Comparison of ENCODE assay signal across 8 cellular contexts in genomic region chr12:79555006-79555925, GRCh38.
A peak's percentile ranks its signal among the peaks of the same experiment; 100 is the strongest.
DNase-seq lines count a peak whose midpoint lies in the region; ATAC-seq and TF ChIP-seq lines count a peak whose summit lies in the region.

No MANE protein-coding gene starts in this region.

- peaks cover 54% of the 10 kb centered on the region for H3K36me3 ChIP-seq in Karpas-422 (ENCODE audit: insufficient read depth, low read length)

- no peak overlapping the region for H3K27ac ChIP-seq in Karpas-422 (ENCODE audit: low read length)

- no peak overlapping the region for H3K4me3 ChIP-seq in Karpas-422 (ENCODE audit: low read length)
- H3K4me3 ChIP-seq in astrocyte of the cerebellum (ENCODE audit: low read depth, low read length) = no peak overlapping the region

- intact Hi-C loops in left colon (cut with DNase I, micrococcal nuclease) = loop anchor here in 1 of 2 donors (10.0 kb wide), 1 partner anchor 710 kb away; no protein-coding TSS in a partner anchor
- intact Hi-C loops in CD14-positive monocyte (cut with micrococcal nuclease) = no loop called here

- CTCF ChIA-PET in activated CD4-positive, alpha-beta memory T cell treated with anti-CD3 and anti-CD28 coated beads, Interleukin-2, amount 10 ng/mL, durations not matched to agents 7 days and 5 days (lab: Charles Lee) = no interaction called here
- CTCF ChIA-PET in activated naive CD4-positive, alpha-beta T cell treated with anti-CD3 and anti-CD28 coated beads, Interleukin-2, amount 10 ng/mL, durations not matched to agents 7 days and 5 days (lab: Charles Lee) = no interaction called here

- TF ChIP-seq CTCF in GM12872 (IDR thresholded peaks at IDR 0.05; ENCODE audit: insufficient read depth, low read depth, low read length) = peak; percentile 40; the same call in 2 of the 3 replicates
- TF ChIP-seq CTCF in astrocyte of the cerebellum (IDR thresholded peaks at IDR 0.05; ENCODE audit: low read depth, low read length, missing control alignments) = peak; percentile 65
- no peak for TF ChIP-seq CTCF in CD14-positive monocyte (IDR thresholded peaks at IDR 0.05)

- H3K27me3 ChIP-seq in Karpas-422 (ENCODE audit: low read length) = no peaks in the 10 kb centered on the region

- in situ Hi-C loops in astrocyte of the cerebellum (cut with HindIII; ENCODE audit: low sequenced_read_pairs) = loop anchor here (25.0 kb wide), 1 partner anchor 632 kb away; no protein-coding TSS in a partner anchor

- peak; percentile 80 for ATAC-seq in left colon

- H3K36me3 Mint-ChIP-seq in activated CD4-positive, alpha-beta memory T cell treated with anti-CD3 and anti-CD28 coated beads, Interleukin-2, amount 10 ng/mL, durations not matched to agents 7 days and 5 days (ENCODE audit: low read depth) = no peaks in the 10 kb centered on the region
- H3K36me3 Mint-ChIP-seq in CD14-positive monocyte = no peaks in the 10 kb centered on the region
- H3K36me3 Mint-ChIP-seq in activated naive CD4-positive, alpha-beta T cell treated with anti-CD3 and anti-CD28 coated beads, Interleukin-2, amount 10 ng/mL, durations not matched to agents 7 days and 5 days = no peaks in the 10 kb centered on the region

- no peaks in the 10 kb centered on the region for H3K27me3 Mint-ChIP-seq in activated CD4-positive, alpha-beta memory T cell treated with anti-CD3 and anti-CD28 coated beads, Interleukin-2, amount 10 ng/mL, durations not matched to agents 7 days and 5 days
- no peaks in the 10 kb centered on the region for H3K27me3 Mint-ChIP-seq in CD14-positive monocyte (ENCODE audit: low read depth in 3 of 3)
- no peaks in the 10 kb centered on the region for H3K27me3 Mint-ChIP-seq in activated naive CD4-positive, alpha-beta T cell treated with anti-CD3 and anti-CD28 coated beads, Interleukin-2, amount 10 ng/mL, durations not matched to agents 7 days and 5 days

- DNase-seq in Karpas-422 = peak; percentile 59
- DNase-seq in astrocyte of the cerebellum (ENCODE audit: low read depth) = peak; percentile 63
- DNase-seq in left colon = no peak
- no peak for DNase-seq in activated CD4-positive, alpha-beta memory T cell treated with anti-CD3 and anti-CD28 coated beads, Interleukin-2, amount 10 ng/mL, durations not matched to agents 7 days and 5 days
- DNase-seq in CD14-positive monocyte (ENCODE audit: low spot score) = no peak
- DNase-seq in activated naive CD4-positive, alpha-beta T cell treated with anti-CD3 and anti-CD28 coated beads, Interleukin-2, amount 10 ng/mL, durations not matched to agents 7 days and 5 days = no peak
- no peak for DNase-seq in activated T-cell treated with anti-CD3 and anti-CD28 coated beads, Interleukin-2, amount 50 U/mL, for 48 hours

- no peaks in the 10 kb centered on the region for H4K20me1 ChIP-seq in Karpas-422 (ENCODE audit: insufficient read depth, low read depth, low read length)

- no peaks in the 10 kb centered on the region for H3K9me3 Mint-ChIP-seq in activated CD4-positive, alpha-beta memory T cell treated with anti-CD3 and anti-CD28 coated beads, Interleukin-2, amount 10 ng/mL, durations not matched to agents 7 days and 5 days
- H3K9me3 Mint-ChIP-seq in CD14-positive monocyte = peaks cover 0 to 6% (median 3%) of the 10 kb centered on the region in 7 donors
- no peaks in the 10 kb centered on the region for H3K9me3 Mint-ChIP-seq in activated naive CD4-positive, alpha-beta T cell treated with anti-CD3 and anti-CD28 coated beads, Interleukin-2, amount 10 ng/mL, durations not matched to agents 7 days and 5 days

- H3K4me3 Mint-ChIP-seq in activated CD4-positive, alpha-beta memory T cell treated with anti-CD3 and anti-CD28 coated beads, Interleukin-2, amount 10 ng/mL, durations not matched to agents 7 days and 5 days = no peak overlapping the region
- H3K4me3 Mint-ChIP-seq in CD14-positive monocyte = no peak overlapping the region
- H3K4me3 Mint-ChIP-seq in activated naive CD4-positive, alpha-beta T cell treated with anti-CD3 and anti-CD28 coated beads, Interleukin-2, amount 10 ng/mL, durations not matched to agents 7 days and 5 days = no peak overlapping the region

- POLR2A ChIA-PET in activated CD4-positive, alpha-beta memory T cell treated with anti-CD3 and anti-CD28 coated beads, Interleukin-2, amount 10 ng/mL, durations not matched to agents 7 days and 5 days (lab: Charles Lee) = no interaction called here

- no peak overlapping the region for H3K27ac Mint-ChIP-seq in activated CD4-positive, alpha-beta memory T cell treated with anti-CD3 and anti-CD28 coated beads, Interleukin-2, amount 10 ng/mL, durations not matched to agents 7 days and 5 days
- H3K27ac Mint-ChIP-seq in CD14-positive monocyte = no peak overlapping the region
- no peak overlapping the region for H3K27ac Mint-ChIP-seq in activated naive CD4-positive, alpha-beta T cell treated with anti-CD3 and anti-CD28 coated beads, Interleukin-2, amount 10 ng/mL, durations not matched to agents 7 days and 5 days

- no peaks in the 10 kb centered on the region for H3K9me2 ChIP-seq in Karpas-422 (replicated peaks; ENCODE audit: insufficient read depth, low read length)

- no peak overlapping the region for H3K4me2 ChIP-seq in Karpas-422 (ENCODE audit: low read depth, low read length, poor library complexity, severe bottlenecking)

- H3K79me2 ChIP-seq in Karpas-422 (ENCODE audit: low read length) = peaks cover 28% of the 10 kb centered on the region

- H3K9me3 ChIP-seq in Karpas-422 (ENCODE audit: low read length) = 0 out of 2 replicates have a peak, but pooled peaks cover 3% of the 10 kb centered on the region

- no peaks in the 10 kb centered on the region for H3K4me1 Mint-ChIP-seq in activated CD4-positive, alpha-beta memory T cell treated with anti-CD3 and anti-CD28 coated beads, Interleukin-2, amount 10 ng/mL, durations not matched to agents 7 days and 5 days
- H3K4me1 Mint-ChIP-seq in CD14-positive monocyte = no peaks in the 10 kb centered on the region
- H3K4me1 Mint-ChIP-seq in activated naive CD4-positive, alpha-beta T cell treated with anti-CD3 and anti-CD28 coated beads, Interleukin-2, amount 10 ng/mL, durations not matched to agents 7 days and 5 days = no peaks in the 10 kb centered on the region

- no peak overlapping the region for H3K9ac ChIP-seq in Karpas-422 (ENCODE audit: low read length)

- H3K4me1 ChIP-seq in Karpas-422 (ENCODE audit: low read length) = peaks cover 9% of the 10 kb centered on the region

- H2AFZ ChIP-seq in Karpas-422 (ENCODE audit: low read length) = no peak overlapping the region

Comparison
In these comparisons a context has a peak if more than half of its experiments do, and no peak if none do; other contexts are left out.
1. DNase-seq: peak in Karpas-422 (single experiment) and astrocyte of the cerebellum (single experiment); none in left colon (0 of 2), activated CD4-positive, alpha-beta memory T cell treated with anti-CD3 and anti-CD28 coated beads, Interleukin-2, amount 10 ng/mL, durations not matched to agents 7 days and 5 days (single experiment), CD14-positive monocyte (single experiment), activated naive CD4-positive, alpha-beta T cell treated with anti-CD3 and anti-CD28 coated beads, Interleukin-2, amount 10 ng/mL, durations not matched to agents 7 days and 5 days (single experiment) and activated T-cell treated with anti-CD3 and anti-CD28 coated beads, Interleukin-2, amount 50 U/mL, for 48 hours (0 of 2).